20 cellular contexts compared by ENCODE assay signal in the genomic region with DNA sequence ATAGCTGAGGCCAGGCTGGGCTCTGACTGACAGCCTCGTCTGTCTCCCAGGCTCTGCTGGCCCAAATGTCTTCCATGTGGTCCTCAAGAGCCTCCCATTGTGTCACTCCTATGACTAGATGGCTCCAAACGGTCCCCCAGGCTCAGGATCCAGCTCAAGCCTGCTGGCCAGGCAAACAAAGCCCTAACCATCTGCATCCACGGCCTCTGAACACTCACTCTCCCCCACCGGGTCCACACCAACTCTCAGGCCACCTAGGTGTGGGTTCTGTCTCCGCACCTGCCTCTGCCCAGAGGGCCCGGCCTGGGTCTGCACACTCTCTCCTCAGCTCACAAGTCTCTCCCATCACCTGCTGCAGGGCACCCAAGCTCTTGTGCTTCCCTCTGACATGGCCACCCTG. TPM values are rescaled to one million over a fixed set of nuclear protein-coding genes. Genes with fewer than 3 reads are reported as not detected.
"Had no signal": no experiment of that assay in that cellular context is flagged by ENCODE, and none has a peak within 500 bp of the region (broad histone marks: within the 10 kb centered on the region; RNA-seq: fewer than 3 reads in every experiment).

No MANE protein-coding gene starts in this region.

- H3K27me3 ChIP-seq: neutrophil, right atrium auricular region had no signal

- DNase-seq: effector CD8-positive, alpha-beta T cell; heart left ventricle; hippocampal formation; mesendoderm; naive B cell; small intestine; stimulated activated CD4-positive, alpha-beta T cell treated with anti-CD3 and anti-CD28 coated beads, Interleukin-2, amount 100 ng/mL, for 48 hours; stimulated activated naive CD4-positive, alpha-beta T cell treated with Interleukin-2 at 50 U/mL for 16 hours; trophoblast cell had no signal

- H3K4me3 Mint-ChIP-seq: naive B cell, nephron had no signal

- H3K4me1 Mint-ChIP-seq: naive B cell, nephron had no signal

- H3K36me3 Mint-ChIP-seq: naive B cell had no signal

- H3K4me3 ChIP-seq: coronary artery, heart left ventricle, right atrium auricular region had no signal

- H3K27ac ChIP-seq: coronary artery, heart left ventricle, neutrophil, right atrium auricular region had no signal

- ATAC-seq: esophagus mucosa, heart left ventricle had no signal

- H3K4me1 ChIP-seq: heart left ventricle, right atrium auricular region had no signal

- H3K27ac Mint-ChIP-seq: naive B cell, nephron had no signal

- H3K9me3 ChIP-seq: neutrophil had no signal

RNA-seq across cellular contexts. Expression of gene JAKMIP1, which starts 52.9 kb away (rescaled TPM):
- total RNA-seq: dermis microvascular lymphatic vessel endothelial cell, esophagus mucosa, fibroblast of lung, glomerular endothelial cell, kidney epithelial cell, lung microvascular endothelial cell, osteoblast had no signal
- polyA plus RNA-seq: fibroblast of lung had no signal
